Comparison of ENCODE assay signal across 15 cellular contexts in genomic region chr7:36906448-36906847, GRCh38.
"Had no signal": no experiment of that assay in that cellular context is flagged by ENCODE, and none has a peak within 500 bp of the region (broad histone marks: within the 10 kb centered on the region; RNA-seq: fewer than 3 reads in every experiment).

No MANE protein-coding gene starts in this region.

- H3K36me3 ChIP-seq: adrenal gland, cardiac muscle cell, lower lobe of right lung, uterus had no signal

- H3K27ac ChIP-seq: adrenal gland, lower lobe of right lung, parathyroid adenoma, tibial nerve, uterus had no signal

- H3K9me3 ChIP-seq: adrenal gland, lower lobe of right lung, tibial nerve, uterus had no signal

- H3K4me1 ChIP-seq: adrenal gland, lower lobe of right lung, parathyroid adenoma, tibial nerve, uterus had no signal

- DNase-seq: activated CD4-positive, alpha-beta memory T cell treated with anti-CD3 and anti-CD28 coated beads, Interleukin-2, amount 10 ng/mL, durations not matched to agents 7 days and 5 days; activated CD4-positive, alpha-beta T cell treated with anti-CD3 and anti-CD28 coated beads for 36 hours; activated effector memory CD4-positive, alpha-beta T cell treated with anti-CD3 and anti-CD28 coated beads, Interleukin-2, amount 50 U/mL, for 16 hours; activated T-cell treated with anti-CD3 and anti-CD28 coated beads, Interleukin-2, amount 50 U/mL, for 24 hours; hippocampal formation; kidney glomerular epithelial cell; lower lobe of right lung; stimulated activated CD4-positive, alpha-beta T cell treated with anti-CD3 and anti-CD28 coated beads, Interleukin-1b, Interleukin-23, amount 100 ng/mL, for 48 hours; T-helper 2 cell; uterus had no signal

- H3K27me3 ChIP-seq: adrenal gland, cardiac muscle cell, tibial nerve, uterus had no signal

- ATAC-seq: activated CD4-positive, alpha-beta T cell treated with anti-CD3 and anti-CD28 coated beads for 36 hours; esophagus mucosa; lower lobe of right lung had no signal

- H3K4me3 ChIP-seq: adrenal gland, cardiac muscle cell, lower lobe of right lung, tibial nerve, uterus had no signal
